Comparison of ENCODE assay signal across 9 cellular contexts in genomic region chr15:74315626-74316025, GRCh38. TPM values are rescaled to one million over a fixed set of nuclear protein-coding genes. Genes with fewer than 3 reads are reported as not detected.
A peak's percentile ranks its signal among the peaks of the same experiment; 100 is the strongest.
DNase-seq lines count a peak whose midpoint lies in the region; ATAC-seq and TF ChIP-seq lines count a peak whose summit lies in the region.
"Had no signal": no experiment of that assay in that cellular context is flagged by ENCODE, and none has a peak within 500 bp of the region (broad histone marks: within the 10 kb centered on the region; RNA-seq: fewer than 3 reads in every experiment).

No MANE protein-coding gene starts in this region.

- peak; percentile 33 for DNase-seq in activated CD4-positive, alpha-beta T cell treated with anti-CD3 and anti-CD28 coated beads for 48 hours
- no peak for DNase-seq in activated CD4-positive, alpha-beta T cell treated with anti-CD3 and anti-CD28 coated beads for 1 hour
- peak; percentile 83 for DNase-seq in activated CD8-positive, alpha-beta T cell treated with anti-CD3 and anti-CD28 coated beads, Interleukin-2, amount 10 ng/mL, durations not matched to agents 7 days and 5 days
- DNase-seq in osteocyte (ENCODE audit: extremely low spot score, unreplicated experiment) (no peak), midbrain (lab: John Stamatoyannopoulos, UW) (no peak), WTC11 (ENCODE audit: low spot score) (no peak)
- DNase-seq: Karpas-422 had no signal

- peaks cover 73% of the 10 kb centered on the region for H3K4me1 Mint-ChIP-seq in activated CD8-positive, alpha-beta T cell treated with anti-CD3 and anti-CD28 coated beads, Interleukin-2, amount 10 ng/mL, durations not matched to agents 7 days and 5 days (ENCODE audit: low read depth)
- H3K4me1 Mint-ChIP-seq in osteocyte (ENCODE audit: unreplicated experiment) (peaks cover 60% of the 10 kb centered on the region), WTC11 (peaks cover 63% of the 10 kb centered on the region)

- peak overlapping the region; percentile 64 for H3K4me3 Mint-ChIP-seq in activated CD8-positive, alpha-beta T cell treated with anti-CD3 and anti-CD28 coated beads, Interleukin-2, amount 10 ng/mL, durations not matched to agents 7 days and 5 days
- H3K4me3 Mint-ChIP-seq in osteocyte (ENCODE audit: unreplicated experiment) (peak overlapping the region; percentile 12), WTC11 (no peak overlapping the region)

- peak overlapping the region; percentile 86 for H3K27ac Mint-ChIP-seq in activated CD8-positive, alpha-beta T cell treated with anti-CD3 and anti-CD28 coated beads, Interleukin-2, amount 10 ng/mL, durations not matched to agents 7 days and 5 days
- peak overlapping the region; percentile 63 for H3K27ac Mint-ChIP-seq in osteocyte (ENCODE audit: unreplicated experiment)
- H3K27ac Mint-ChIP-seq in WTC11: no peak overlapping the region

- no peak for TF ChIP-seq CTCF in osteocyte (IDR thresholded peaks at IDR 0.05)
- TF ChIP-seq CTCF in WTC11 (IDR thresholded peaks at IDR 0.05): no peak

- CTCF ChIA-PET in activated CD8-positive, alpha-beta T cell treated with anti-CD3 and anti-CD28 coated beads, Interleukin-2, amount 10 ng/mL, durations not matched to agents 7 days and 5 days (lab: Charles Lee): interaction anchor here (1.0 to 1.7 kb wide), 5 partner anchors 8 to 343 kb away, joined by 3 to 9 read pairs (median 4); no protein-coding TSS in a partner anchor
- CTCF ChIA-PET in WTC11 (lab: Charles Lee): interaction anchor here (0.8 to 2.7 kb wide), 13 partner anchors 8 to 343 kb away, joined by 3 to 12 read pairs (median 6); partner anchors contain the start of gene STRA6

- peak; percentile 61 for ATAC-seq in HG03460 (IDR thresholded peaks at IDR 0.05; ENCODE audit: unreplicated experiment)
- peak; percentile 64 for ATAC-seq in activated CD8-positive, alpha-beta T cell treated with anti-CD3 and anti-CD28 coated beads, Interleukin-2, amount 10 ng/mL, durations not matched to agents 7 days and 5 days
- ATAC-seq in GM21367 (IDR thresholded peaks at IDR 0.05; ENCODE audit: unreplicated experiment): no peak
- ATAC-seq in WTC11: no peak

- no peaks in the 10 kb centered on the region for H3K9me3 Mint-ChIP-seq in activated CD8-positive, alpha-beta T cell treated with anti-CD3 and anti-CD28 coated beads, Interleukin-2, amount 10 ng/mL, durations not matched to agents 7 days and 5 days (ENCODE audit: insufficient read depth)
- H3K9me3 Mint-ChIP-seq in osteocyte (ENCODE audit: unreplicated experiment) (no peaks in the 10 kb centered on the region), WTC11 (no peaks in the 10 kb centered on the region)

- POLR2A ChIA-PET in activated CD8-positive, alpha-beta T cell treated with anti-CD3 and anti-CD28 coated beads, Interleukin-2, amount 10 ng/mL, durations not matched to agents 7 days and 5 days (lab: Charles Lee): interaction anchor here (0.6 to 1.4 kb wide), 2 partner anchors 13 to 225 kb away, joined by 3 to 5 read pairs; no protein-coding TSS in a partner anchor
- POLR2A ChIA-PET in WTC11 (lab: Charles Lee): no interaction called here

- no peaks in the 10 kb centered on the region for H3K27me3 Mint-ChIP-seq in activated CD8-positive, alpha-beta T cell treated with anti-CD3 and anti-CD28 coated beads, Interleukin-2, amount 10 ng/mL, durations not matched to agents 7 days and 5 days (ENCODE audit: low read depth)
- no peaks in the 10 kb centered on the region for H3K27me3 Mint-ChIP-seq in osteocyte (ENCODE audit: unreplicated experiment)
- no peaks in the 10 kb centered on the region; the same call in 1 of the 2 replicates for H3K27me3 Mint-ChIP-seq in WTC11 (ENCODE audit: low read depth)

- H3K36me3 Mint-ChIP-seq in activated CD8-positive, alpha-beta T cell treated with anti-CD3 and anti-CD28 coated beads, Interleukin-2, amount 10 ng/mL, durations not matched to agents 7 days and 5 days (ENCODE audit: low read depth): no peaks in the 10 kb centered on the region
- no peaks in the 10 kb centered on the region for H3K36me3 Mint-ChIP-seq in osteocyte (ENCODE audit: unreplicated experiment)
- no peaks in the 10 kb centered on the region for H3K36me3 Mint-ChIP-seq in WTC11

TF ChIP-seq in WTC11, 78 proteins besides CTCF, POLR2A, EP300 and RAD21:
- no peak for TF ChIP-seq E2F5 (CRISPR knock-in tag; IDR thresholded peaks at IDR 0.05)
- TF ChIP-seq EMX1 (CRISPR knock-in tag; IDR thresholded peaks at IDR 0.05): no peak
- TF ChIP-seq ZNF232 (CRISPR knock-in tag; IDR thresholded peaks at IDR 0.05): no peak
- TF ChIP-seq E2F1 (CRISPR knock-in tag; IDR thresholded peaks at IDR 0.05): no peak
- TF ChIP-seq PRRX2 (CRISPR knock-in tag; IDR thresholded peaks at IDR 0.05): no peak
- no peak for TF ChIP-seq GABPB1 (CRISPR knock-in tag; IDR thresholded peaks at IDR 0.05)
- no peak for TF ChIP-seq RORB (CRISPR knock-in tag; IDR thresholded peaks at IDR 0.05)
- TF ChIP-seq ZNF263 (CRISPR knock-in tag; IDR thresholded peaks at IDR 0.05; ENCODE audit: low read depth): no peak
- no peak for TF ChIP-seq ZNF425 (CRISPR knock-in tag; conservative IDR thresholded peaks at IDR 0.05)
- TF ChIP-seq SMAD3 (CRISPR knock-in tag; IDR thresholded peaks at IDR 0.05; ENCODE audit: borderline replicate concordance): no peak
- TF ChIP-seq ZNF219 (CRISPR knock-in tag; IDR thresholded peaks at IDR 0.05; ENCODE audit: borderline replicate concordance): no peak
- no peak for TF ChIP-seq JUN (CRISPR knock-in tag; IDR thresholded peaks at IDR 0.05)
- no peak for TF ChIP-seq MXD4 (CRISPR knock-in tag; IDR thresholded peaks at IDR 0.05; ENCODE audit: borderline replicate concordance)
- no peak for TF ChIP-seq ETV6 (CRISPR knock-in tag; IDR thresholded peaks at IDR 0.05)

RNA-seq across cellular contexts. Expression of gene CYP11A1, which starts 51.8 kb away (rescaled TPM):
- not detected for total RNA-seq in activated CD8-positive, alpha-beta T cell treated with anti-CD3 and anti-CD28 coated beads, Interleukin-2, amount 10 ng/mL, durations not matched to agents 7 days and 5 days
- total RNA-seq in osteocyte: not detected in 2 replicates
- 3.4 to 4.1 TPM (median 3.8 TPM) in 3 replicates for total RNA-seq in WTC11 (2021)

Comparison
In these comparisons a context has a peak if more than half of its experiments do, and no peak if none do; other contexts are left out.
1. DNase-seq: peak in activated CD4-positive, alpha-beta T cell treated with anti-CD3 and anti-CD28 coated beads for 48 hours (single experiment) and activated CD8-positive, alpha-beta T cell treated with anti-CD3 and anti-CD28 coated beads, Interleukin-2, amount 10 ng/mL, durations not matched to agents 7 days and 5 days (single experiment); none in activated CD4-positive, alpha-beta T cell treated with anti-CD3 and anti-CD28 coated beads for 1 hour (single experiment), osteocyte (single experiment), midbrain (single experiment) and WTC11 (single experiment).
2. ATAC-seq: peak in HG03460 (single experiment) and activated CD8-positive, alpha-beta T cell treated with anti-CD3 and anti-CD28 coated beads, Interleukin-2, amount 10 ng/mL, durations not matched to agents 7 days and 5 days (single experiment); none in GM21367 (single experiment) and WTC11 (single experiment).